ENCODE assay signal across 16 cellular contexts in genomic region chr2:32058130-32058529, GRCh38. TPM values are rescaled to one million over a fixed set of nuclear protein-coding genes. Genes with fewer than 3 reads are reported as not detected.
DNase-seq lines count a peak whose midpoint lies in the region; FAIRE-seq and TF ChIP-seq lines count a peak whose summit lies in the region.
"Had no signal": no experiment of that assay in that cellular context is flagged by ENCODE, and none has a peak within 500 bp of the region (broad histone marks: within the 10 kb centered on the region; RNA-seq: fewer than 3 reads in every experiment).

No MANE protein-coding gene starts in this region.

- no peaks in the 10 kb centered on the region for H3K9me3 ChIP-seq in astrocyte (ENCODE audit: insufficient read depth, low read depth, low read length)

- H3K27me3 Mint-ChIP-seq in astrocyte (ENCODE audit: low read depth, unreplicated experiment): no peaks in the 10 kb centered on the region
- H3K27me3 Mint-ChIP-seq: activated naive CD8-positive, alpha-beta T cell treated with anti-CD3 and anti-CD28 coated beads, Interleukin-2, amount 50 U/mL, for 24 hours; activated T-helper 17 cell treated with anti-CD3 and anti-CD28 coated beads, Interleukin-2, amount 50 U/mL, for 72 hours had no signal

- no peak for FAIRE-seq in astrocyte (lab: Jason Lieb, UNC)
- FAIRE-seq: GM18507 had no signal

- no peak overlapping the region for H3K9ac ChIP-seq in astrocyte (ENCODE audit: low read length)

- no peak for TF ChIP-seq CTCF in astrocyte (IDR thresholded peaks at IDR 0.05; ENCODE audit: insufficient read depth, low read depth, low read length)
- TF ChIP-seq CTCF in fibroblast of the aortic adventitia (IDR thresholded peaks at IDR 0.05; ENCODE audit: insufficient read depth, low read length): no peak

- H3K4me3 ChIP-seq in astrocyte (ENCODE audit: insufficient read depth, low read depth, low read length): no peak overlapping the region
- H3K4me3 ChIP-seq in fibroblast of the aortic adventitia (ENCODE audit: low read depth, low read length): no peak overlapping the region

- no peaks in the 10 kb centered on the region for H3K79me2 ChIP-seq in astrocyte (ENCODE audit: insufficient read depth, low read length)

- no peaks in the 10 kb centered on the region for H3K9me3 Mint-ChIP-seq in astrocyte (ENCODE audit: unreplicated experiment)
- H3K9me3 Mint-ChIP-seq: activated naive CD8-positive, alpha-beta T cell treated with anti-CD3 and anti-CD28 coated beads, Interleukin-2, amount 50 U/mL, for 24 hours; activated T-helper 17 cell treated with anti-CD3 and anti-CD28 coated beads, Interleukin-2, amount 50 U/mL, for 72 hours; CD8-positive, alpha-beta T cell had no signal

- H3K4me3 Mint-ChIP-seq in astrocyte (ENCODE audit: unreplicated experiment): no peak overlapping the region
- H3K4me3 Mint-ChIP-seq: activated naive CD8-positive, alpha-beta T cell treated with anti-CD3 and anti-CD28 coated beads, Interleukin-2, amount 50 U/mL, for 24 hours; activated T-helper 17 cell treated with anti-CD3 and anti-CD28 coated beads, Interleukin-2, amount 50 U/mL, for 72 hours; CD8-positive, alpha-beta T cell had no signal

- H3K27ac ChIP-seq in astrocyte (ENCODE audit: low read depth, low read length): no peak overlapping the region

- no peaks in the 10 kb centered on the region for H3K27me3 ChIP-seq in astrocyte (ENCODE audit: insufficient read depth, low read length)

- DNase-seq in AG08396 (ENCODE audit: low spot score) (peak; percentile 41), HT1080 (ENCODE audit: low read depth) (peak; percentile 17), astrocyte (ENCODE audit: low read depth) (peak; percentile 15), fibroblast of the aortic adventitia (ENCODE audit: low read depth) (peak; percentile 22), NCI-H2196 treated with DMSO at 0.1 percent for 48 hours (lab: John Stamatoyannopoulos, UW; ENCODE audit: unreplicated experiment) (no peak), CD1c-positive myeloid dendritic cell (ENCODE audit: extremely low spot score) (no peak), activated gamma-delta T cell (lab: John Stamatoyannopoulos, UW) (no peak), NCI-H748 (lab: John Stamatoyannopoulos, UW; ENCODE audit: unreplicated experiment) (no peak)
- DNase-seq: activated naive CD8-positive, alpha-beta T cell treated with anti-CD3 and anti-CD28 coated beads, Interleukin-2, amount 50 U/mL, for 24 hours; caudate nucleus; CD8-positive, alpha-beta T cell; DMS79 treated with DMSO at 0.1 percent for 48 hours; NCI-H1417; NCI-H69 had no signal

- H4K20me1 ChIP-seq in astrocyte (ENCODE audit: insufficient read depth, low read length): no peaks in the 10 kb centered on the region

- no peaks in the 10 kb centered on the region for H3K36me3 Mint-ChIP-seq in astrocyte (ENCODE audit: low read depth, unreplicated experiment)

- peak overlapping the region; percentile 57 for H2AFZ ChIP-seq in astrocyte (ENCODE audit: low read depth, low read length)

- peaks cover 6% of the 10 kb centered on the region for H3K4me1 Mint-ChIP-seq in astrocyte (ENCODE audit: low read depth, unreplicated experiment)

- H3K4me2 ChIP-seq in astrocyte (ENCODE audit: low read length): no peak overlapping the region

- H3K27ac Mint-ChIP-seq in astrocyte (ENCODE audit: unreplicated experiment): no peak overlapping the region
- H3K27ac Mint-ChIP-seq: activated naive CD8-positive, alpha-beta T cell treated with anti-CD3 and anti-CD28 coated beads, Interleukin-2, amount 50 U/mL, for 24 hours; activated T-helper 17 cell treated with anti-CD3 and anti-CD28 coated beads, Interleukin-2, amount 50 U/mL, for 72 hours; CD8-positive, alpha-beta T cell had no signal

- no peaks in the 10 kb centered on the region for H3K36me3 ChIP-seq in astrocyte (ENCODE audit: insufficient read depth, low read length)

- no peaks in the 10 kb centered on the region for H3K4me1 ChIP-seq in astrocyte (ENCODE audit: insufficient read depth, low read length)

RNA-seq across cellular contexts. Expression of gene SPAST, which starts 5.2 kb away (rescaled TPM):
- total RNA-seq in HT1080 (2014; rRNA removed; shearing (Covaris generic)): 10.0 and 12.7 TPM in 2 replicates
- 7.6 and 10.4 TPM in 2 replicates for polyA plus RNA-seq in HT1080 (2015; cell fraction: cytosol; rRNA removed)
- polyA plus RNA-seq in HT1080 (2015; cell fraction: nucleus; rRNA removed): 7.7 and 8.2 TPM in 2 replicates
- total RNA-seq in astrocyte (18.0 and 19.6 TPM in 2 replicates), fibroblast of the aortic adventitia (ENCODE audit: low replicate concordance) (26.6 and 37.3 TPM in 2 replicates)

RNA-seq across cellular contexts. Expression of gene DPY30, which starts 18.5 kb away (rescaled TPM):
- total RNA-seq in HT1080 (2014; rRNA removed; shearing (Covaris generic)): 61.8 and 62.9 TPM in 2 replicates
- polyA plus RNA-seq in HT1080 (2015; cell fraction: cytosol; rRNA removed): 93.4 and 117 TPM in 2 replicates
- polyA plus RNA-seq in HT1080 (2015; cell fraction: nucleus; rRNA removed): 50.9 and 51.4 TPM in 2 replicates
- total RNA-seq in astrocyte: 63.7 and 71.1 TPM in 2 replicates
- total RNA-seq in fibroblast of the aortic adventitia (ENCODE audit: low replicate concordance): 43.6 and 77.6 TPM in 2 replicates

RNA-seq across cellular contexts. Expression of gene MEMO1, which starts 47.3 kb away (rescaled TPM):
- 48.9 and 64.5 TPM in 2 replicates for total RNA-seq in HT1080 (2014; rRNA removed; shearing (Covaris generic))
- polyA plus RNA-seq in HT1080 (2015; cell fraction: cytosol; rRNA removed): 65.9 and 68.1 TPM in 2 replicates
- polyA plus RNA-seq in HT1080 (2015; cell fraction: nucleus; rRNA removed): 41.6 and 57.0 TPM in 2 replicates
- total RNA-seq in astrocyte: 59.7 and 65.2 TPM in 2 replicates
- total RNA-seq in fibroblast of the aortic adventitia (ENCODE audit: low replicate concordance): 5.6 and 41.2 TPM in 2 replicates

Comparison
In these comparisons a context has a peak if more than half of its experiments do, and no peak if none do; other contexts are left out.
1. DNase-seq: peak in AG08396 (single experiment), HT1080 (single experiment), astrocyte (single experiment) and fibroblast of the aortic adventitia (single experiment); none in NCI-H2196 treated with DMSO at 0.1 percent for 48 hours (single experiment), CD1c-positive myeloid dendritic cell (single experiment), activated gamma-delta T cell (single experiment) and NCI-H748 (single experiment).